In the genomic region with DNA sequence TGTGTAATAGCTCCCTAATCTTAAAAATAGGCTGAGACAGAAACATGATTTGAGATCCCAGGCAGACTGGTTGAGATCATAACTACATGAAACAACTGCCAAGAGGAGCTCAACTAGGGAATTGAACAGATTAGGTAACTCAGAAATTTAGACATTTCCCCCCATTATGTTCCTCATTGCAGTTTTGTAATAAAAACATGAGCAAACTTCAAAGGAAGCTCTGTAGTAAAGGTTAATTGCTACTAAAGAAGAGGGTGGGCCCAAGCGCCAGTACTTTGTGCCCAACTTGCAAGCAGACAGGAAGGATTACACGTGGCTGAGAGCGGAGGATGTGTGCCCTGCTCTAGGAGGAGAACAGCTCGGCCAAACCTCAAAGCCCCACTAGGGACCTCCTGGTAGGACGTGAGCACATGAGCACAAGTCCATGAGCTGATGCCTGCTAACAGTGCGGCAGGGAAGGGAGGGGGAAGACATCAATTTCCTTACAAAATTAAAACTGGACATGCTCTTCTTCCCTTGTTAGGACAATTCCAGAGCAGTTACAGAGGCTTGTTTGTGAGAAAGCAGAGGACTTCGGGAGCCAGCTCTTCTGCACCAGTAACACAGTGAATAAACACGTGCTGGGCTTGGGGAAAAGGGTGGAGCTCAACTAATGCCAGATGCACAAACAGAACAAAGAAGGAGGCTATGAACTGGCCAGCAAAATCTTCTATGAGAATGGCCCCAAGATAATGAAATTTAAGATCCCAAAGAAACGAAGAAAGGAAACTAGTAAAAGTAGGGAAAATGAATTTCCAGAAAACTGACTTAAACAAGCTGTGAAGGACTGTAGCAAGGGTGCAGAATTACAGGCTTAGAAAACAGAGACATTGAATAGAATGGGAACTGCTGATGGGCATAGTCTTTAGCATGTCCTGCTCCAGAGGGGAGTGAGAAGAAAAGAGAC, we compare ENCODE assay signal across 10 cellular contexts.
DNase-seq lines count a peak whose midpoint lies in the region; ATAC-seq, FAIRE-seq and TF ChIP-seq lines count a peak whose summit lies in the region.
"Had no signal": no experiment of that assay in that cellular context is flagged by ENCODE, and none has a peak within 500 bp of the region (broad histone marks: within the 10 kb centered on the region; RNA-seq: fewer than 3 reads in every experiment).

No MANE protein-coding gene starts in this region.

- H3K27ac Mint-ChIP-seq in activated naive CD4-positive, alpha-beta T cell treated with anti-CD3 and anti-CD28 coated beads, Interleukin-2, amount 50 U/mL, for 72 hours, result no peak overlapping the region
- H3K27ac Mint-ChIP-seq: activated T-cell treated with anti-CD3 and anti-CD28 coated beads, Interleukin-2, amount 50 U/mL, for 72 hours had no signal

- CTCF ChIA-PET in endothelial cell of umbilical vein (lab: Charles Lee), result interaction anchor here (0.8 to 6.8 kb wide), 19 partner anchors 9 to 435 kb away, joined by 3 to 94 read pairs (median 3); no protein-coding TSS in a partner anchor

- TSS peak; percentile 22 for BruUV-seq in endothelial cell of umbilical vein (replicated peaks; lab: Mats Ljungman, UMichigan)

- H3K9me1 ChIP-seq in endothelial cell of umbilical vein (replicated peaks; ENCODE audit: control insufficient read depth, extremely low read depth, insufficient read depth, low read length), result no peaks in the 10 kb centered on the region

- H3K9ac ChIP-seq in endothelial cell of umbilical vein (replicated peaks; ENCODE audit: extremely low read depth, insufficient read depth, low read length), result peak overlapping the region; percentile 5

- H3K27me3 ChIP-seq in endothelial cell of umbilical vein (ENCODE audit: control insufficient read depth in 2 of 2, insufficient read depth in 2 of 2, low read length in 2 of 2) (no peaks in the 10 kb centered on the region), tibial nerve (no peaks in the 10 kb centered on the region)

- dilution Hi-C loops in endothelial cell of umbilical vein (cut with MboI; ENCODE audit: extremely low pct_ligation_motif_present, low sequenced_read_pairs), result no loop called here

- peak overlapping the region; percentile 47 for H3K4me2 ChIP-seq in endothelial cell of umbilical vein (ENCODE audit: insufficient read depth, low read length)

- WGBS in tibial nerve, 2 donors, result 23 to 28% methylated on average over 9 of the region's 9 CpGs

- H2AFZ ChIP-seq in endothelial cell of umbilical vein (ENCODE audit: low read depth, low read length), result peak overlapping the region; percentile 71

- H3K4me3 ChIP-seq in endothelial cell of umbilical vein (replicated peaks in 1 of 3; ENCODE audit: insufficient read depth in 1 of 3, low read depth in 1 of 3, low read length in 3 of 3) (no peak overlapping the region), tibial nerve (no peak overlapping the region)

- no peaks in the 10 kb centered on the region for H4K20me1 ChIP-seq in endothelial cell of umbilical vein (replicated peaks; ENCODE audit: control insufficient read depth, extremely low read depth, insufficient read depth, low read length)

- no peak for ATAC-seq in GM19455 (IDR thresholded peaks at IDR 0.05; ENCODE audit: unreplicated experiment)
- ATAC-seq in activated naive CD4-positive, alpha-beta T cell treated with anti-CD3 and anti-CD28 coated beads, Interleukin-2, amount 50 U/mL, for 72 hours, result no peak
- ATAC-seq: activated T-cell treated with anti-CD3 and anti-CD28 coated beads, Interleukin-2, amount 50 U/mL, for 72 hours had no signal

- H3K36me3 Mint-ChIP-seq in activated naive CD4-positive, alpha-beta T cell treated with anti-CD3 and anti-CD28 coated beads, Interleukin-2, amount 50 U/mL, for 72 hours, result no peaks in the 10 kb centered on the region

- peaks cover 49% of the 10 kb centered on the region for H3K4me1 ChIP-seq in endothelial cell of umbilical vein (ENCODE audit: control insufficient read depth, extremely low read depth, insufficient read depth, low read length)
- H3K4me1 ChIP-seq in tibial nerve, result peaks cover 0 to 28% (median 3%) of the 10 kb centered on the region in 4 donors

- TF ChIP-seq CTCF in endothelial cell of umbilical vein (IDR thresholded peaks at IDR 0.05; ENCODE audit: extremely low read depth in 1 of 2, insufficient read depth in 1 of 2, low read depth in 1 of 2, low read length in 2 of 2) (peak in 1 of 2 donors; percentile 5), tibial nerve (IDR thresholded peaks at IDR 0.05) (no peak)

- DNase-seq in LoVo (ENCODE audit: low spot score) (peak; percentile 52), endothelial cell of umbilical vein (ENCODE audit: low read depth, low spot score) (peak; percentile 81), lung microvascular endothelial cell (ENCODE audit: low read depth in 2 of 2) (peak; percentile 33 to 82), tibial nerve (ENCODE audit: low spot score in 2 of 2) (peak; percentile 70 to 74), GF-D8 (lab: John Stamatoyannopoulos, UW) (no peak), cerebellar nuclear complex (lab: John Stamatoyannopoulos, UW) (no peak)
- no peak for DNase-seq in activated naive CD4-positive, alpha-beta T cell treated with anti-CD3 and anti-CD28 coated beads, Interleukin-2, amount 50 U/mL, for 72 hours (ENCODE audit: low spot score in 2 of 2)
- DNase-seq: activated T-cell treated with anti-CD3 and anti-CD28 coated beads, Interleukin-2, amount 50 U/mL, for 72 hours; GOT3 had no signal

- TF ChIP-seq POLR2A in endothelial cell of umbilical vein (IDR thresholded peaks at IDR 0.05; ENCODE audit: low read depth, low read length) (no peak), tibial nerve (IDR thresholded peaks at IDR 0.05) (no peak)

- peak overlapping the region; percentile 88 for H3K27ac ChIP-seq in endothelial cell of umbilical vein (ENCODE audit: insufficient read depth, low read depth, low read length)
- peak overlapping the region in 3 of 4 donors; percentile 4 to 72 (median 27) for H3K27ac ChIP-seq in tibial nerve

- intact Hi-C loops in endothelial cell of umbilical vein (cut with micrococcal nuclease), result loop anchor here (1.0 to 5.0 kb wide), 2 partner anchors 34 to 76 kb away; no protein-coding TSS in a partner anchor

- H3K36me3 ChIP-seq in endothelial cell of umbilical vein (ENCODE audit: control insufficient read depth in 2 of 2, extremely low read depth in 1 of 2, insufficient read depth in 2 of 2, low read length in 2 of 2) (no peaks in the 10 kb centered on the region), tibial nerve (no peaks in the 10 kb centered on the region)

- H3K9me3 ChIP-seq in endothelial cell of umbilical vein (replicated peaks; ENCODE audit: control insufficient read depth, insufficient read depth, low read length) (no peaks in the 10 kb centered on the region), tibial nerve (no peaks in the 10 kb centered on the region)

- peaks cover 0 to 5% of the 10 kb centered on the region in 2 donors for H3K9me3 Mint-ChIP-seq in activated naive CD4-positive, alpha-beta T cell treated with anti-CD3 and anti-CD28 coated beads, Interleukin-2, amount 50 U/mL, for 72 hours
- H3K9me3 Mint-ChIP-seq: activated T-cell treated with anti-CD3 and anti-CD28 coated beads, Interleukin-2, amount 50 U/mL, for 72 hours had no signal

- TF ChIP-seq EP300 in tibial nerve (IDR thresholded peaks at IDR 0.05), result peak in 1 of 2 donors; percentile 84

- H3K79me2 ChIP-seq in endothelial cell of umbilical vein (ENCODE audit: control insufficient read depth, insufficient read depth, low read length), result no peaks in the 10 kb centered on the region

- FAIRE-seq in endothelial cell of umbilical vein (lab: Jason Lieb, UNC), result peak; percentile 50

- POLR2A ChIA-PET in endothelial cell of umbilical vein (lab: Charles Lee), result interaction anchor here (0.9 to 1.2 kb wide), 3 partner anchors 8 to 239 kb away, joined by 3 read pairs; no protein-coding TSS in a partner anchor

TF ChIP-seq in endothelial cell of umbilical vein, 7 proteins besides CTCF, POLR2A, EP300 and RAD21:
- TF ChIP-seq POLR2AphosphoS5 (IDR thresholded peaks at IDR 0.05; ENCODE audit: insufficient read depth, low read depth, low read length) (no peak), GATA2 (IDR thresholded peaks at IDR 0.05; ENCODE audit: insufficient read depth, insufficient read length, low read depth, low read length) (no peak), EZH2 (IDR thresholded peaks at IDR 0.05; ENCODE audit: borderline replicate concordance, low read depth, low read length, severe bottlenecking) (no peak), FOS (IDR thresholded peaks at IDR 0.05; ENCODE audit: borderline replicate concordance, insufficient read depth, low read length) (no peak)
- TF ChIP-seq, protein P1, sequence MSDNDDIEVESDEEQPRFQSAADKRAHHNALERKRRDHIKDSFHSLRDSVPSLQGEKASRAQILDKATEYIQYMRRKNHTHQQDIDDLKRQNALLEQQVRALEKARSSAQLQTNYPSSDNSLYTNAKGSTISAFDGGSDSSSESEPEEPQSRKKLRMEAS (IDR thresholded peaks at IDR 0.05; ENCODE audit: insufficient read depth, insufficient read length), result peak; percentile 36

Comparison
In these comparisons a context has a peak if more than half of its experiments do, and no peak if none do; other contexts are left out.
1. DNase-seq: peak in LoVo (single experiment), endothelial cell of umbilical vein (single experiment), lung microvascular endothelial cell (2 of 2) and tibial nerve (2 of 2); none in GF-D8 (single experiment), activated naive CD4-positive, alpha-beta T cell treated with anti-CD3 and anti-CD28 coated beads, Interleukin-2, amount 50 U/mL, for 72 hours (0 of 2) and cerebellar nuclear complex (0 of 2).